3 cellular contexts compared by ENCODE assay signal in genomic region chr19:57667220-57667619, GRCh38.
TF ChIP-seq lines count a peak whose summit lies in the region.

No MANE protein-coding gene starts in this region.

TF ChIP-seq in SK-N-SH, 30 proteins besides CTCF, POLR2A, EP300 and RAD21:
- no peak for TF ChIP-seq FOSL2 (IDR thresholded peaks at IDR 0.05; ENCODE audit: borderline replicate concordance, low read depth)
- peak; percentile 85 for TF ChIP-seq REST (IDR thresholded peaks at IDR 0.05; ENCODE audit: low read depth, low read length)

TF ChIP-seq in SK-N-SH treated with all-trans-retinoic acid at 6 μM for 48 hours, 23 proteins besides CTCF, POLR2A, EP300 and RAD21:
- TF ChIP-seq TCF4 (CRISPR knock-in tag; IDR thresholded peaks at IDR 0.05; ENCODE audit: borderline replicate concordance) (no peak), ZC3H10 (CRISPR knock-in tag; IDR thresholded peaks at IDR 0.05) (no peak), ZNF565 (CRISPR knock-in tag; conservative IDR thresholded peaks at IDR 0.05; ENCODE audit: low read depth) (no peak), BACH2 (CRISPR knock-in tag; IDR thresholded peaks at IDR 0.05; ENCODE audit: borderline replicate concordance) (no peak), SNAI2 (CRISPR knock-in tag; IDR thresholded peaks at IDR 0.05) (no peak), ZNF70 (CRISPR knock-in tag; IDR thresholded peaks at IDR 0.05) (no peak), PPARA (CRISPR knock-in tag; IDR thresholded peaks at IDR 0.05; ENCODE audit: borderline replicate concordance) (no peak), ZFP3 (CRISPR knock-in tag; IDR thresholded peaks at IDR 0.05) (no peak), ZNF8 (CRISPR knock-in tag; IDR thresholded peaks at IDR 0.05) (no peak), ISL1 (CRISPR knock-in tag; IDR thresholded peaks at IDR 0.05) (no peak), ESRRG (CRISPR knock-in tag; IDR thresholded peaks at IDR 0.05) (no peak), CSDC2 (CRISPR knock-in tag; IDR thresholded peaks at IDR 0.05) (no peak), OSR1 (CRISPR knock-in tag; IDR thresholded peaks at IDR 0.05) (no peak), ZFP30 (CRISPR knock-in tag; IDR thresholded peaks at IDR 0.05) (no peak), TOX (CRISPR knock-in tag; IDR thresholded peaks at IDR 0.05; ENCODE audit: borderline replicate concordance) (no peak), RARB (CRISPR knock-in tag; IDR thresholded peaks at IDR 0.05) (no peak), GLIS3 (CRISPR knock-in tag; IDR thresholded peaks at IDR 0.05) (no peak)
- TF ChIP-seq, protein P1, sequence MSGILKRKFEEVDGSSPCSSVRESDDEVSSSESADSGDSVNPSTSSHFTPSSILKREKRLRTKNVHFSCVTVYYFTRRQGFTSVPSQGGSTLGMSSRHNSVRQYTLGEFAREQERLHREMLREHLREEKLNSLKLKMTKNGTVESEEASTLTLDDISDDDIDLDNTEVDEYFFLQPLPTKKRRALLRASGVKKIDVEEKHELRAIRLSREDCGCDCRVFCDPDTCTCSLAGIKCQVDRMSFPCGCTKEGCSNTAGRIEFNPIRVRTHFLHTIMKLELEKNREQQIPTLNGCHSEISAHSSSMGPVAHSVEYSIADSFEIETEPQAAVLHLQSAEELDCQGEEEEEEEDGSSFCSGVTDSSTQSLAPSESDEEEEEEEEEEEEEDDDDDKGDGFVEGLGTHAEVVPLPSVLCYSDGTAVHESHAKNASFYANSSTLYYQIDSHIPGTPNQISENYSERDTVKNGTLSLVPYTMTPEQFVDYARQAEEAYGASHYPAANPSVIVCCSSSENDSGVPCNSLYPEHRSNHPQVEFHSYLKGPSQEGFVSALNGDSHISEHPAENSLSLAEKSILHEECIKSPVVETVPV (CRISPR knock-in tag; IDR thresholded peaks at IDR 0.05), result no peak
- TF ChIP-seq, protein P2, sequence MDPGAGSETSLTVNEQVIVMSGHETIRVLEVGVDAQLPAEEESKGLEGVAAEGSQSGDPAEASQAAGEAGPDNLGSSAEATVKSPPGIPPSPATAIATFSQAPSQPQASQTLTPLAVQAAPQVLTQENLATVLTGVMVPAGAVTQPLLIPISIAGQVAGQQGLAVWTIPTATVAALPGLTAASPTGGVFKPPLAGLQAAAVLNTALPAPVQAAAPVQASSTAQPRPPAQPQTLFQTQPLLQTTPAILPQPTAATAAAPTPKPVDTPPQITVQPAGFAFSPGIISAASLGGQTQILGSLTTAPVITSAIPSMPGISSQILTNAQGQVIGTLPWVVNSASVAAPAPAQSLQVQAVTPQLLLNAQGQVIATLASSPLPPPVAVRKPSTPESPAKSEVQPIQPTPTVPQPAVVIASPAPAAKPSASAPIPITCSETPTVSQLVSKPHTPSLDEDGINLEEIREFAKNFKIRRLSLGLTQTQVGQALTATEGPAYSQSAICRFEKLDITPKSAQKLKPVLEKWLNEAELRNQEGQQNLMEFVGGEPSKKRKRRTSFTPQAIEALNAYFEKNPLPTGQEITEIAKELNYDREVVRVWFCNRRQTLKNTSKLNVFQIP (CRISPR knock-in tag; IDR thresholded peaks at IDR 0.05; ENCODE audit: borderline replicate concordance, low read depth), result no peak
- TF ChIP-seq, protein P3, sequence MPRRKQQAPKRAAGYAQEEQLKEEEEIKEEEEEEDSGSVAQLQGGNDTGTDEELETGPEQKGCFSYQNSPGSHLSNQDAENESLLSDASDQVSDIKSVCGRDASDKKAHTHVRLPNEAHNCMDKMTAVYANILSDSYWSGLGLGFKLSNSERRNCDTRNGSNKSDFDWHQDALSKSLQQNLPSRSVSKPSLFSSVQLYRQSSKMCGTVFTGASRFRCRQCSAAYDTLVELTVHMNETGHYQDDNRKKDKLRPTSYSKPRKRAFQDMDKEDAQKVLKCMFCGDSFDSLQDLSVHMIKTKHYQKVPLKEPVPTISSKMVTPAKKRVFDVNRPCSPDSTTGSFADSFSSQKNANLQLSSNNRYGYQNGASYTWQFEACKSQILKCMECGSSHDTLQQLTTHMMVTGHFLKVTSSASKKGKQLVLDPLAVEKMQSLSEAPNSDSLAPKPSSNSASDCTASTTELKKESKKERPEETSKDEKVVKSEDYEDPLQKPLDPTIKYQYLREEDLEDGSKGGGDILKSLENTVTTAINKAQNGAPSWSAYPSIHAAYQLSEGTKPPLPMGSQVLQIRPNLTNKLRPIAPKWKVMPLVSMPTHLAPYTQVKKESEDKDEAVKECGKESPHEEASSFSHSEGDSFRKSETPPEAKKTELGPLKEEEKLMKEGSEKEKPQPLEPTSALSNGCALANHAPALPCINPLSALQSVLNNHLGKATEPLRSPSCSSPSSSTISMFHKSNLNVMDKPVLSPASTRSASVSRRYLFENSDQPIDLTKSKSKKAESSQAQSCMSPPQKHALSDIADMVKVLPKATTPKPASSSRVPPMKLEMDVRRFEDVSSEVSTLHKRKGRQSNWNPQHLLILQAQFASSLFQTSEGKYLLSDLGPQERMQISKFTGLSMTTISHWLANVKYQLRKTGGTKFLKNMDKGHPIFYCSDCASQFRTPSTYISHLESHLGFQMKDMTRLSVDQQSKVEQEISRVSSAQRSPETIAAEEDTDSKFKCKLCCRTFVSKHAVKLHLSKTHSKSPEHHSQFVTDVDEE (CRISPR knock-in tag; IDR thresholded peaks at IDR 0.05), result no peak

TF ChIP-seq in K562, 482 proteins besides CTCF, POLR2A, EP300 and RAD21:
- peak; percentile 54; the same call in 1 of the 2 replicates for TF ChIP-seq EHMT2 (IDR thresholded peaks at IDR 0.05)
- TF ChIP-seq RNF2 (IDR thresholded peaks at IDR 0.05), result no peak
